1 cellular context compared by ENCODE assay signal in genomic region chr19:54573330-54573872, GRCh38.
TF ChIP-seq lines count a peak whose summit lies in the region.

TSS of gene LILRA2 (plus strand) at chr19:54573790. CDS start at chr19:54573879, 89 bp downstream.

TF ChIP-seq in HepG2, 621 proteins besides CTCF, POLR2A, EP300 and RAD21 (continued from another document):
- TF ChIP-seq ZBTB10 (CRISPR knock-in tag; IDR thresholded peaks at IDR 0.05; ENCODE audit: borderline replicate concordance) (no peak), ZNF143 (CRISPR knock-in tag; IDR thresholded peaks at IDR 0.05) (no peak), MAFF (IDR thresholded peaks at IDR 0.05; ENCODE audit: low read depth, low read length) (no peak), MAFG (CRISPR knock-in tag; IDR thresholded peaks at IDR 0.05) (no peak), ZFYVE20 (CRISPR knock-in tag; IDR thresholded peaks at IDR 0.05; ENCODE audit: borderline replicate concordance, low read depth) (no peak), ZBTB38 (CRISPR knock-in tag; IDR thresholded peaks at IDR 0.05) (no peak), SRY (CRISPR knock-in tag; IDR thresholded peaks at IDR 0.05) (no peak), ATF5 (CRISPR knock-in tag; IDR thresholded peaks at IDR 0.05; ENCODE audit: low read depth) (no peak), ZNF775 (CRISPR knock-in tag; IDR thresholded peaks at IDR 0.05; ENCODE audit: borderline replicate concordance) (no peak), KLF6 (CRISPR knock-in tag; IDR thresholded peaks at IDR 0.05) (no peak), KDM5B (CRISPR knock-in tag; IDR thresholded peaks at IDR 0.05; ENCODE audit: borderline replicate concordance) (no peak)
TF ChIP-seq in HepG2: peak in this region for 0.
